8 cellular contexts compared by ENCODE assay signal in genomic region chr3:47283193-47283537, GRCh38. TPM values are rescaled to one million over a fixed set of nuclear protein-coding genes. Genes with fewer than 3 reads are reported as not detected.
DNase-seq lines count a peak whose midpoint lies in the region; ATAC-seq and TF ChIP-seq lines count a peak whose summit lies in the region.

No MANE protein-coding gene starts in this region.

- H3K4me3 ChIP-seq in RWPE2 (ENCODE audit: severe bottlenecking) = peak overlapping the region; percentile 56
- peak overlapping the region; percentile 90 for H3K4me3 ChIP-seq in thoracic aorta

- no peaks in the 10 kb centered on the region for H3K27me3 ChIP-seq in RWPE2 (ENCODE audit: insufficient read depth, poor library complexity, severe bottlenecking)
- no peaks in the 10 kb centered on the region for H3K27me3 ChIP-seq in thoracic aorta (replicated peaks; ENCODE audit: insufficient read depth)

- peak overlapping the region; percentile 93 for H3K27ac Mint-ChIP-seq in dendritic cell treated with granulocyte-macrophage colony-stimulating factor and Interleukin-4, amounts not matched to agents 40 ng/mL and 50 ng/mL, for 4 days

- H3K4me3 Mint-ChIP-seq in dendritic cell treated with granulocyte-macrophage colony-stimulating factor and Interleukin-4, amounts not matched to agents 40 ng/mL and 50 ng/mL, for 4 days = peak overlapping the region; percentile 98

- peaks cover 10% of the 10 kb centered on the region for H3K36me3 ChIP-seq in RWPE2 (ENCODE audit: low read depth)
- H3K36me3 ChIP-seq in thoracic aorta = peaks cover 5% of the 10 kb centered on the region

- ATAC-seq in Right ventricle myocardium inferior (peak; percentile 10), RWPE2 (ENCODE audit: low read depth) (0 out of 3 replicates have a peak, but pooled peaks have one; percentile 3), thoracic aorta (ENCODE audit: insufficient number of reproducible peaks, low FRiP score, low read depth) (no peak), GM21390 (IDR thresholded peaks at IDR 0.05; ENCODE audit: unreplicated experiment) (no peak), GM18505 (IDR thresholded peaks at IDR 0.05; ENCODE audit: unreplicated experiment) (no peak)

- TF ChIP-seq CTCF in RWPE2 (IDR thresholded peaks at IDR 0.05; ENCODE audit: poor library complexity, severe bottlenecking) = no peak
- no peak for TF ChIP-seq CTCF in thoracic aorta (IDR thresholded peaks at IDR 0.05)

- no peaks in the 10 kb centered on the region for H3K9me3 ChIP-seq in RWPE2 (ENCODE audit: severe bottlenecking)
- H3K9me3 ChIP-seq in thoracic aorta = no peaks in the 10 kb centered on the region

- H3K4me1 ChIP-seq in RWPE2 (ENCODE audit: insufficient read depth, poor library complexity, severe bottlenecking) = no peaks in the 10 kb centered on the region
- peaks cover 23 to 41% of the 10 kb centered on the region in 2 donors for H3K4me1 ChIP-seq in thoracic aorta (ENCODE audit: control insufficient read depth in 1 of 2, low read depth in 2 of 2)

- DNase-seq in Right ventricle myocardium inferior (ENCODE audit: missing footprints) (peak; percentile 66), cardiac septum (ENCODE audit: low spot score) (no peak), RWPE2 (ENCODE audit: low spot score) (no peak), mesenteric fat pad (ENCODE audit: low spot score) (peak; percentile 74), thoracic aorta (ENCODE audit: low spot score) (no peak)

- H3K27me3 Mint-ChIP-seq in dendritic cell treated with granulocyte-macrophage colony-stimulating factor and Interleukin-4, amounts not matched to agents 40 ng/mL and 50 ng/mL, for 4 days = no peaks in the 10 kb centered on the region

- H3K9me3 Mint-ChIP-seq in dendritic cell treated with granulocyte-macrophage colony-stimulating factor and Interleukin-4, amounts not matched to agents 40 ng/mL and 50 ng/mL, for 4 days = no peaks in the 10 kb centered on the region

- H3K27ac ChIP-seq in RWPE2 (ENCODE audit: poor library complexity, severe bottlenecking) (peak overlapping the region; percentile 76), thoracic aorta (peak overlapping the region; percentile 83 to 97)

- intact Hi-C loops in Right ventricle myocardium inferior (cut with DNase I) = loop anchor here (5.0 to 10.0 kb wide), 3 partner anchors 39 to 118 kb away; partner anchors contain the start of gene SETD2
- intact Hi-C loops in cardiac septum (cut with DNase I) = loop anchor here (2.0 to 5.0 kb wide), 5 partner anchors 16 to 118 kb away; partner anchors contain the start of genes PTPN23 and SETD2
- intact Hi-C loops in dendritic cell treated with granulocyte-macrophage colony-stimulating factor and Interleukin-4, amounts not matched to agents 40 ng/mL and 50 ng/mL, for 4 days (cut with micrococcal nuclease) = loop anchor here (2.0 kb wide), 3 partner anchors 32 to 98 kb away; partner anchors contain the start of gene PTPN23

- peaks cover 37% of the 10 kb centered on the region for H3K36me3 Mint-ChIP-seq in dendritic cell treated with granulocyte-macrophage colony-stimulating factor and Interleukin-4, amounts not matched to agents 40 ng/mL and 50 ng/mL, for 4 days (ENCODE audit: low read depth)

- TF ChIP-seq POLR2A in GM18505 (IDR thresholded peaks at IDR 0.05; ENCODE audit: borderline replicate concordance, extremely low read depth, insufficient read depth, insufficient read length) = no peak

- peaks cover 60% of the 10 kb centered on the region for H3K4me1 Mint-ChIP-seq in dendritic cell treated with granulocyte-macrophage colony-stimulating factor and Interleukin-4, amounts not matched to agents 40 ng/mL and 50 ng/mL, for 4 days (ENCODE audit: low read depth)

RNA-seq across cellular contexts. Expression of gene KLHL18, which starts 0.4 kb away (rescaled TPM):
- total RNA-seq in Right ventricle myocardium inferior (49.8 TPM), cardiac septum (47.6 TPM), mesenteric fat pad (33.7 TPM), thoracic aorta (10 to 100 TPM; 18.4 to 30.9 TPM)

RNA-seq across cellular contexts. Expression of gene KIF9, which starts 0.6 kb away (rescaled TPM):
- total RNA-seq in Right ventricle myocardium inferior (7.6 TPM), cardiac septum (11.7 TPM), mesenteric fat pad (4.9 TPM), thoracic aorta (1 to 10 TPM in 1 of 2 donors, under 1 TPM in 1; 0.68 to 5.6 TPM)

Comparison
In these comparisons a context has a peak if more than half of its experiments do, and no peak if none do; other contexts are left out.
1. DNase-seq: peak in Right ventricle myocardium inferior (single experiment) and mesenteric fat pad (single experiment); none in cardiac septum (single experiment), RWPE2 (single experiment) and thoracic aorta (single experiment).
2. ATAC-seq: peak in Right ventricle myocardium inferior (single experiment) and RWPE2 (single experiment); none in thoracic aorta (single experiment), GM21390 (single experiment) and GM18505 (single experiment).